ENCODE assay signal across 7 cellular contexts in genomic region chr12:126873701-126874100, GRCh38.
"Had no signal": no experiment of that assay in that cellular context is flagged by ENCODE, and none has a peak within 500 bp of the region (broad histone marks: within the 10 kb centered on the region; RNA-seq: fewer than 3 reads in every experiment).

No MANE protein-coding gene starts in this region.

- H3K27ac ChIP-seq: SJSA1, VCaP had no signal

- H3K4me3 ChIP-seq: SJSA1 had no signal

- H3K9me2 ChIP-seq: SK-N-SH had no signal

- H3K36me3 ChIP-seq: SJSA1 had no signal

- H3K9me3 ChIP-seq: SJSA1, SK-N-SH had no signal

- ATAC-seq: T-cell had no signal

- DNase-seq: NCI-H1436 treated with DMSO at 0.1 percent for 48 hours, NCI-H1694 treated with DMSO at 0.1 percent for 48 hours, NCI-H524 treated with DMSO at 0.1 percent for 48 hours had no signal

- H3K27me3 ChIP-seq: SJSA1 had no signal

- H3K4me2 ChIP-seq: SK-N-SH had no signal

- H3K9ac ChIP-seq: SK-N-SH had no signal

- H3K4me1 ChIP-seq: SJSA1 had no signal
